Comparison of ENCODE assay signal across 1 cellular context in genomic region chr2:45649457-45649854, GRCh38.
TF ChIP-seq lines count a peak whose summit lies in the region.

No MANE protein-coding gene starts in this region.

TF ChIP-seq in liver, 16 proteins besides CTCF, POLR2A, EP300 and RAD21 (continued from another document):
- TF ChIP-seq REST (IDR thresholded peaks at IDR 0.05) (no peak), GABPA (IDR thresholded peaks at IDR 0.05 in 1 of 2, conservative IDR thresholded peaks at IDR 0.05 in 1 of 2) (no peak), JUND (IDR thresholded peaks at IDR 0.05) (no peak), ATF3 (IDR thresholded peaks at IDR 0.05) (no peak), RXRA (IDR thresholded peaks at IDR 0.05) (no peak), HNF4G (IDR thresholded peaks at IDR 0.05) (no peak), ZBTB33 (IDR thresholded peaks at IDR 0.05) (no peak), TAF1 (conservative IDR thresholded peaks at IDR 0.05) (no peak)
